Comparison of ENCODE assay signal across 8 cellular contexts in genomic region chr11:32893947-32894827, GRCh38. TPM values are rescaled to one million over a fixed set of nuclear protein-coding genes. Genes with fewer than 3 reads are reported as not detected.
DNase-seq lines count a peak whose midpoint lies in the region; ATAC-seq and TF ChIP-seq lines count a peak whose summit lies in the region.

No MANE protein-coding gene starts in this region.

- H3K27me3 Mint-ChIP-seq in stimulated activated naive B cell treated with anti-CD40 and anti-IgM and Interleukin-4, amounts not matched to agents 10 μg/mL and 1 μg/mL and 100 μg/mL, for 72 hours = no peaks in the 10 kb centered on the region

- no peaks in the 10 kb centered on the region for H3K9me2 ChIP-seq in SU-DHL-6 (replicated peaks; ENCODE audit: insufficient read depth, low read length)

- H3K36me3 Mint-ChIP-seq in stimulated activated naive B cell treated with anti-CD40 and anti-IgM and Interleukin-4, amounts not matched to agents 10 μg/mL and 1 μg/mL and 100 μg/mL, for 72 hours = peaks cover 6 to 13% of the 10 kb centered on the region in 2 donors

- no peaks in the 10 kb centered on the region for H3K9me3 ChIP-seq in SU-DHL-6 (ENCODE audit: insufficient read depth, low read length)

- H2AFZ ChIP-seq in SU-DHL-6 (ENCODE audit: low read depth, low read length, severe bottlenecking) = peak overlapping the region; percentile 59

- ATAC-seq in GM18502 (IDR thresholded peaks at IDR 0.05; ENCODE audit: poor library complexity, unreplicated experiment) (peak; percentile 21), left lobe of liver (peak; percentile 55), GM19467 (IDR thresholded peaks at IDR 0.05; ENCODE audit: unreplicated experiment) (no peak)
- peak; percentile 8 to 15 for ATAC-seq in stimulated activated naive B cell treated with anti-CD40 and anti-IgM and Interleukin-4, amounts not matched to agents 10 μg/mL and 1 μg/mL and 100 μg/mL, for 72 hours (replicated peaks)

- TF ChIP-seq CTCF in AG10803 (conservative IDR thresholded peaks at IDR 0.05; ENCODE audit: low read length) = no peak
- TF ChIP-seq CTCF in SU-DHL-6 (IDR thresholded peaks at IDR 0.05; ENCODE audit: insufficient read depth, low read length, poor library complexity, severe bottlenecking) = no peak

- peak overlapping the region; percentile 84 for H3K4me2 ChIP-seq in SU-DHL-6 (ENCODE audit: low read depth, low read length, poor library complexity, severe bottlenecking)

- H3F3A ChIP-seq in SU-DHL-6 (ENCODE audit: insufficient read depth) = peaks cover 9% of the 10 kb centered on the region; the same call in 1 of the 2 replicates

- no peaks in the 10 kb centered on the region for H3K9me3 Mint-ChIP-seq in stimulated activated naive B cell treated with anti-CD40 and anti-IgM and Interleukin-4, amounts not matched to agents 10 μg/mL and 1 μg/mL and 100 μg/mL, for 72 hours

- peak overlapping the region; percentile 95 to 97 for H3K4me3 Mint-ChIP-seq in stimulated activated naive B cell treated with anti-CD40 and anti-IgM and Interleukin-4, amounts not matched to agents 10 μg/mL and 1 μg/mL and 100 μg/mL, for 72 hours

- H3K4me1 Mint-ChIP-seq in stimulated activated naive B cell treated with anti-CD40 and anti-IgM and Interleukin-4, amounts not matched to agents 10 μg/mL and 1 μg/mL and 100 μg/mL, for 72 hours = peaks cover 21 to 38% of the 10 kb centered on the region in 2 donors

- H3K79me2 ChIP-seq in SU-DHL-6 (ENCODE audit: insufficient read depth, low read length) = peaks cover 53% of the 10 kb centered on the region

- peak overlapping the region; percentile 99 for H3K27ac Mint-ChIP-seq in stimulated activated naive B cell treated with anti-CD40 and anti-IgM and Interleukin-4, amounts not matched to agents 10 μg/mL and 1 μg/mL and 100 μg/mL, for 72 hours

- no peaks in the 10 kb centered on the region for H3K36me3 ChIP-seq in SU-DHL-6 (ENCODE audit: low read length)

- H4K20me1 ChIP-seq in SU-DHL-6 (ENCODE audit: low read depth, low read length) = peaks cover 3% of the 10 kb centered on the region; the same call in 1 of the 2 replicates

- peak overlapping the region; percentile 84 for H3K9ac ChIP-seq in SU-DHL-6 (ENCODE audit: low read length)

- no peaks in the 10 kb centered on the region for H3K27me3 ChIP-seq in SU-DHL-6 (ENCODE audit: low read length)

- DNase-seq in AG10803 (ENCODE audit: low read depth) = peak; percentile 60
- DNase-seq in NCI-H1417 treated with DMSO at 0.1 percent for 48 hours (lab: John Stamatoyannopoulos, UW) = peak; percentile 44
- peak; percentile 49 to 81 for DNase-seq in dermis microvascular lymphatic vessel endothelial cell (ENCODE audit: low read depth in 2 of 2)
- DNase-seq in left lobe of liver (ENCODE audit: low spot score) = no peak
- DNase-seq in stimulated activated naive B cell treated with anti-CD40 and anti-IgM and Interleukin-4, amounts not matched to agents 10 μg/mL and 1 μg/mL and 100 μg/mL, for 72 hours = no peak

- H3K27ac ChIP-seq in SU-DHL-6 (ENCODE audit: low read depth, low read length) = peak overlapping the region; percentile 58

- H3K4me3 ChIP-seq in AG10803 (ENCODE audit: low read length) (peak overlapping the region; percentile 81), SU-DHL-6 (ENCODE audit: insufficient read depth, low read length, poor library complexity, severe bottlenecking) (peak overlapping the region; percentile 74)

RNA-seq across cellular contexts. Expression of gene QSER1, which starts 1.6 kb away (rescaled TPM):
- 11.8 and 12.8 TPM in 2 replicates for total RNA-seq in dermis microvascular lymphatic vessel endothelial cell
- total RNA-seq in left lobe of liver = 7.3 TPM

Comparison
In these comparisons a context has a peak if more than half of its experiments do, and no peak if none do; other contexts are left out.
1. DNase-seq: peak in AG10803 (single experiment), NCI-H1417 treated with DMSO at 0.1 percent for 48 hours (single experiment) and dermis microvascular lymphatic vessel endothelial cell (2 of 2); none in left lobe of liver (single experiment) and stimulated activated naive B cell treated with anti-CD40 and anti-IgM and Interleukin-4, amounts not matched to agents 10 μg/mL and 1 μg/mL and 100 μg/mL, for 72 hours (single experiment).